31 cellular contexts compared by ENCODE assay signal in the genomic region with DNA sequence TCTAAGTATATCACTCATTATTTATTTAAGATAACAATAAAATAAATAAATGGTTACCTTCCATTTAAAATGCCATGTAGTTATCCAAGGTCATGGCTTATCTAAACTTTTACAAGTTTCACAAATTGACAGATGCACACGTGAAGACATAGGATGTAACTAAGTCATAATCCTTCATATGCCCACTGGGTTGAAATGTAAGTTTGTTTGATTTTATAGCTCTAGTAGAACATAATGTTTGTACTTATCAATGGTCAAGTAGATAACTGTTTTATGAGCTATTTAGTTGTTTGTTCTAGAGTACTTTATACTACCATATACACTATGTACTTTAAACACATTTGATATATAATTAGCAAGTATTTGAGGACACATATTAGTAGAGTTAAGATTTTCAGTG.
"Had no signal": no experiment of that assay in that cellular context is flagged by ENCODE, and none has a peak within 500 bp of the region (broad histone marks: within the 10 kb centered on the region; RNA-seq: fewer than 3 reads in every experiment).

No MANE protein-coding gene starts in this region.

- FAIRE-seq: TTC549 had no signal

- H3K27ac ChIP-seq: cardiac muscle cell, KMS-11, Peyer's patch had no signal

- H3K36me3 ChIP-seq: cardiac muscle cell, Peyer's patch had no signal

- H3K27me3 ChIP-seq: cardiac muscle cell, Peyer's patch had no signal

- H3K4me1 ChIP-seq: Peyer's patch had no signal

- H3K4me3 ChIP-seq: cardiac muscle cell, Peyer's patch had no signal

- H3K9ac ChIP-seq: KMS-11 had no signal

- DNase-seq: activated CD4-positive, alpha-beta T cell treated with anti-CD3 and anti-CD28 coated beads, Interleukin-2, amount 10 ng/mL, durations not matched to agents 24 days and 14 days; activated CD4-positive, alpha-beta T cell treated with anti-CD3 and anti-CD28 coated beads, Interleukin-2, amount 50 U/mL, for 4 hours; activated CD8-positive, alpha-beta T cell treated with anti-CD3 and anti-CD28 coated beads for 36 hours; activated effector memory CD4-positive, alpha-beta T cell treated with anti-CD3 and anti-CD28 coated beads, Interleukin-2, amount 50 U/mL, for 16 hours; activated naive CD4-positive, alpha-beta T cell; activated naive CD4-positive, alpha-beta T cell treated with anti-CD3 and anti-CD28 coated beads, Interleukin-2, amount 50 U/mL, for 16 hours; activated naive CD8-positive, alpha-beta T cell treated with anti-CD3 and anti-CD28 coated beads for 36 hours; activated T-cell treated with anti-CD3 and anti-CD28 coated beads, Interleukin-2, amount 50 U/mL, for 1 hour; activated T-cell treated with anti-CD3 and anti-CD28 coated beads, Interleukin-2, amount 50 U/mL, for 72 hours; amniotic stem cell; aorta; NCI-H1092 treated with DMSO at 0.1 percent for 48 hours; NCI-H1417; NCI-H146; NCI-H187; NCI-H2029 treated with DMSO at 0.1 percent for 48 hours; NCI-H2171 treated with DMSO at 0.1 percent for 48 hours; NCI-H2227 treated with DMSO at 0.1 percent for 48 hours; NCI-H446 treated with DMSO at 0.1 percent for 48 hours; NCI-H524; NCI-H69; PC-3; Peyer's patch; RPMI8226; SIG-M5; SW 1271; T1000 had no signal

- H3K4me2 ChIP-seq: KMS-11 had no signal

- ATAC-seq: activated CD8-positive, alpha-beta T cell treated with anti-CD3 and anti-CD28 coated beads for 36 hours; activated T-cell treated with anti-CD3 and anti-CD28 coated beads, Interleukin-2, amount 50 U/mL, for 72 hours; activated T-helper 17 cell treated with anti-CD3 and anti-CD28 coated beads, Interleukin-2, amount 50 U/mL, for 72 hours; PC-3 had no signal

- H3K9me3 ChIP-seq: Peyer's patch had no signal
